Comparison of ENCODE assay signal across 8 cellular contexts in genomic region chr6:69835414-69836179, GRCh38. TPM values are rescaled to one million over a fixed set of nuclear protein-coding genes. Genes with fewer than 3 reads are reported as not detected.
DNase-seq lines count a peak whose midpoint lies in the region; ATAC-seq, FAIRE-seq and TF ChIP-seq lines count a peak whose summit lies in the region.

No MANE protein-coding gene starts in this region.

- H3K27ac Mint-ChIP-seq in activated CD4-positive, alpha-beta T cell treated with anti-CD3 and anti-CD28 coated beads for 36 hours = no peak overlapping the region

- no peaks in the 10 kb centered on the region for H3K4me1 ChIP-seq in OCI-LY1 (ENCODE audit: insufficient read depth, low read length, severe bottlenecking)

- TF ChIP-seq CTCF in OCI-LY1 (IDR thresholded peaks at IDR 0.05; ENCODE audit: low read length) = peak; percentile 89

- H3K79me2 ChIP-seq in OCI-LY1 (ENCODE audit: insufficient read depth, low read length) = no peaks in the 10 kb centered on the region

- H2AFZ ChIP-seq in OCI-LY1 (ENCODE audit: low read length) = no peak overlapping the region

- H3K36me3 ChIP-seq in OCI-LY1 (ENCODE audit: insufficient read depth, low read length) = no peaks in the 10 kb centered on the region

- no peak overlapping the region for H3K4me3 ChIP-seq in OCI-LY1 (ENCODE audit: low read depth, low read length, poor library complexity, severe bottlenecking)

- H3F3A ChIP-seq in OCI-LY1 (ENCODE audit: insufficient read depth, low read length) = no peaks in the 10 kb centered on the region

- no peaks in the 10 kb centered on the region for H4K20me1 ChIP-seq in OCI-LY1 (ENCODE audit: insufficient read depth, low read length)

- CTCF ChIA-PET in activated CD4-positive, alpha-beta T cell treated with anti-CD3 and anti-CD28 coated beads for 36 hours (lab: Charles Lee) = interaction anchor here (0.6 to 1.7 kb wide), 5 partner anchors 7 to 1117 kb away, joined by 3 to 4 read pairs (median 3); no protein-coding TSS in a partner anchor

- H3K27me3 Mint-ChIP-seq in activated CD4-positive, alpha-beta T cell treated with anti-CD3 and anti-CD28 coated beads for 36 hours = no peaks in the 10 kb centered on the region

- no peak overlapping the region for H3K4me3 Mint-ChIP-seq in activated CD4-positive, alpha-beta T cell treated with anti-CD3 and anti-CD28 coated beads for 36 hours

- intact Hi-C loops in activated CD4-positive, alpha-beta T cell treated with anti-CD3 and anti-CD28 coated beads for 36 hours (cut with DNase I, micrococcal nuclease) = loop anchor here (1.0 to 5.0 kb wide), 4 partner anchors 31 to 331 kb away; partner anchors contain the start of gene COL19A1 (in 1 of the 2)

- no peak overlapping the region for H3K4me2 ChIP-seq in OCI-LY1 (ENCODE audit: low read length)

- no peak overlapping the region for H3K27ac ChIP-seq in OCI-LY1 (ENCODE audit: low read depth, low read length, poor library complexity, severe bottlenecking)

- no peaks in the 10 kb centered on the region for H3K9me3 Mint-ChIP-seq in activated CD4-positive, alpha-beta T cell treated with anti-CD3 and anti-CD28 coated beads for 36 hours (ENCODE audit: low read depth)

- DNase-seq in activated CD4-positive, alpha-beta T cell treated with anti-CD3 and anti-CD28 coated beads for 36 hours = no peak
- DNase-seq in activated CD4-positive, alpha-beta T cell treated with anti-CD3 and anti-CD28 coated beads for 1 hour = no peak
- DNase-seq in midbrain (lab: John Stamatoyannopoulos, UW) = peak; percentile 56
- no peak for DNase-seq in stimulated activated CD4-positive, alpha-beta T cell treated with anti-CD3 and anti-CD28 coated beads, Interleukin-2, amount 100 ng/mL, for 24 hours

- peak; percentile 78 for ATAC-seq in activated CD4-positive, alpha-beta T cell treated with anti-CD3 and anti-CD28 coated beads for 36 hours
- ATAC-seq in GM21360 (IDR thresholded peaks at IDR 0.05; ENCODE audit: unreplicated experiment) (peak; percentile 87), HG03520 (IDR thresholded peaks at IDR 0.05; ENCODE audit: unreplicated experiment) (peak; percentile 88)

- no peak overlapping the region; the same call in 1 of the 2 replicates for H3K9ac ChIP-seq in OCI-LY1 (ENCODE audit: low read length)

- no peaks in the 10 kb centered on the region for H3K9me3 ChIP-seq in OCI-LY1 (ENCODE audit: low read length)

- H3K4me1 Mint-ChIP-seq in activated CD4-positive, alpha-beta T cell treated with anti-CD3 and anti-CD28 coated beads for 36 hours = peaks cover 4% of the 10 kb centered on the region

- no peaks in the 10 kb centered on the region for H3K36me3 Mint-ChIP-seq in activated CD4-positive, alpha-beta T cell treated with anti-CD3 and anti-CD28 coated beads for 36 hours (ENCODE audit: low read depth)

- POLR2A ChIA-PET in activated CD4-positive, alpha-beta T cell treated with anti-CD3 and anti-CD28 coated beads for 36 hours (lab: Charles Lee) = no interaction called here

- peak; percentile 24 for FAIRE-seq in colon (lab: Jason Lieb, UNC)

- no peaks in the 10 kb centered on the region for H3K9me2 ChIP-seq in OCI-LY1 (ENCODE audit: low read depth, low read length)

- no peaks in the 10 kb centered on the region for H3K27me3 ChIP-seq in OCI-LY1 (ENCODE audit: insufficient read depth, low read length)

RNA-seq across cellular contexts. Expression of gene COL19A1, which starts 30.8 kb away (rescaled TPM):
- total RNA-seq in activated CD4-positive, alpha-beta T cell treated with anti-CD3 and anti-CD28 coated beads for 36 hours = not detected

RNA-seq across cellular contexts. Expression of gene LMBRD1, which starts 38.8 kb away (rescaled TPM):
- 10 to 100 TPM; 16.7 to 18.4 TPM for total RNA-seq in activated CD4-positive, alpha-beta T cell treated with anti-CD3 and anti-CD28 coated beads for 36 hours
